Comparison of ENCODE assay signal across 25 cellular contexts in the genomic region with DNA sequence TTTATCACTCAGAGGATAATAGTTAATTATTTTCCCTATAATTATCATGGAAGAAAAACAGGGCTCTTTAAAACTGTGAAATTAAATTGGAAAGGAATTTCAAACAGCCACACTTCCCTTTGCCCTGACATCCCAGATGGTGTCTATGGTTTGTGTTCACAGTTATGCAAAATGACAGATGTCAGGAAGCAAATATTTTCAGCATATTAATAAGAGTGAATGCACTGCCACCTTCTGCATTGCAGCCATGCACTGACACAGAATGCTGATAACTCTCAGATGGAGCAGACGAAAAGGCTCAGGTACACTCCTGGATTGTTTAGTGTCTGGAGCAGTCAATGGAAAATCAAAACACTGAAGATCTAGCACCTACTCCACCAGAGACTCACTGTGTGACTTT.
"Had no signal": no experiment of that assay in that cellular context is flagged by ENCODE, and none has a peak within 500 bp of the region (broad histone marks: within the 10 kb centered on the region; RNA-seq: fewer than 3 reads in every experiment).

No MANE protein-coding gene starts in this region.

- H3K27ac Mint-ChIP-seq: activated B cell treated with CpG ODN at 0.5 μM for 24 hours; activated CD4-positive, alpha-beta T cell treated with anti-CD3 and anti-CD28 coated beads for 36 hours; activated naive CD8-positive, alpha-beta T cell treated with anti-CD3 and anti-CD28 coated beads for 36 hours; activated T-helper 2 cell treated with anti-CD3 and anti-CD28 coated beads, Interferon-gamma antibody, Interleukin-2, Interleukin-4, amounts not matched to agents 10 μg/mL and 5 μg/mL and 100 μg/mL, durations not matched to agents 14 hours and 24 hours and 36 hours; memory B cell; naive B cell; stimulated activated naive B cell treated with anti-CD40 and anti-IgM and Interleukin-4, amounts not matched to agents 10 μg/mL and 1 μg/mL and 100 μg/mL, for 72 hours; type B pancreatic cell had no signal

- H3K36me3 Mint-ChIP-seq: activated naive CD8-positive, alpha-beta T cell treated with anti-CD3 and anti-CD28 coated beads for 36 hours; memory B cell; naive B cell; stimulated activated naive B cell treated with anti-CD40 and anti-IgM and Interleukin-4, amounts not matched to agents 10 μg/mL and 1 μg/mL and 100 μg/mL, for 72 hours; type B pancreatic cell had no signal

- H3K9me3 ChIP-seq: heart right ventricle, testis, vagina had no signal

- H3K9me3 Mint-ChIP-seq: activated naive CD8-positive, alpha-beta T cell treated with anti-CD3 and anti-CD28 coated beads for 36 hours; activated T-cell treated with anti-CD3 and anti-CD28 coated beads, Interleukin-2, amount 50 U/mL, for 4 hours; activated T-helper 2 cell treated with anti-CD3 and anti-CD28 coated beads, Interferon-gamma antibody, Interleukin-2, Interleukin-4, amounts not matched to agents 10 μg/mL and 5 μg/mL and 100 μg/mL, durations not matched to agents 14 hours and 24 hours and 36 hours; naive B cell; neural crest cell had no signal

- DNase-seq: activated B cell treated with CpG ODN at 0.5 μM for 24 hours; activated CD4-positive, alpha-beta T cell treated with anti-CD3 and anti-CD28 coated beads for 36 hours; activated CD4-positive, alpha-beta T cell treated with anti-CD3 and anti-CD28 coated beads, Interleukin-2, amount 50 U/mL, for 4 hours; activated CD8-positive, alpha-beta memory T cell treated with anti-CD3 and anti-CD28 coated beads for 24 hours; activated CD8-positive, alpha-beta memory T cell treated with anti-CD3 and anti-CD28 coated beads, Interleukin-2, amount 50 U/mL, for 4 hours; activated naive CD4-positive, alpha-beta T cell; activated naive CD8-positive, alpha-beta T cell treated with anti-CD3 and anti-CD28 coated beads for 36 hours; activated T-cell treated with anti-CD3 and anti-CD28 coated beads, Interleukin-2, amount 50 U/mL, for 4 hours; heart right ventricle; left colon; naive B cell; occipital lobe; posterior cingulate gyrus; stimulated activated CD4-positive, alpha-beta T cell treated with anti-CD3 and anti-CD28 coated beads, Interleukin-2, amount 100 ng/mL, for 48 hours; stimulated activated CD8-positive, alpha-beta memory T cell treated with anti-CD3 and anti-CD28 coated beads, Interleukin-4, amount 100 ng/mL, for 48 hours; stimulated activated naive B cell treated with anti-CD40 and anti-IgM and Interleukin-4, amounts not matched to agents 10 μg/mL and 1 μg/mL and 100 μg/mL, for 72 hours; T1000; testis had no signal

- H3K4me3 ChIP-seq: heart right ventricle, testis, vagina had no signal

- H3K27me3 Mint-ChIP-seq: activated CD4-positive, alpha-beta T cell treated with anti-CD3 and anti-CD28 coated beads for 36 hours; activated naive CD8-positive, alpha-beta T cell treated with anti-CD3 and anti-CD28 coated beads for 36 hours; memory B cell had no signal

- ATAC-seq: activated CD4-positive, alpha-beta T cell treated with anti-CD3 and anti-CD28 coated beads for 36 hours; activated T-cell treated with anti-CD3 and anti-CD28 coated beads, Interleukin-2, amount 50 U/mL, for 4 hours; heart right ventricle; left colon; sciatic nerve; stimulated activated naive B cell treated with anti-CD40 and anti-IgM and Interleukin-4, amounts not matched to agents 10 μg/mL and 1 μg/mL and 100 μg/mL, for 72 hours had no signal

- H3K27ac ChIP-seq: epithelial cell of prostate, heart right ventricle, testis, vagina had no signal

- H3K4me1 Mint-ChIP-seq: activated B cell treated with CpG ODN at 0.5 μM for 24 hours; activated CD4-positive, alpha-beta T cell treated with anti-CD3 and anti-CD28 coated beads for 36 hours; naive B cell; stimulated activated naive B cell treated with anti-CD40 and anti-IgM and Interleukin-4, amounts not matched to agents 10 μg/mL and 1 μg/mL and 100 μg/mL, for 72 hours had no signal

- H3K4me1 ChIP-seq: heart right ventricle, testis, vagina had no signal

- H3K36me3 ChIP-seq: heart right ventricle, vagina had no signal

- H3K4me3 Mint-ChIP-seq: activated B cell treated with CpG ODN at 0.5 μM for 24 hours; activated CD4-positive, alpha-beta T cell treated with anti-CD3 and anti-CD28 coated beads for 36 hours; activated naive CD8-positive, alpha-beta T cell treated with anti-CD3 and anti-CD28 coated beads for 36 hours; activated T-cell treated with anti-CD3 and anti-CD28 coated beads, Interleukin-2, amount 50 U/mL, for 4 hours; memory B cell; naive B cell; neural crest cell; stimulated activated naive B cell treated with anti-CD40 and anti-IgM and Interleukin-4, amounts not matched to agents 10 μg/mL and 1 μg/mL and 100 μg/mL, for 72 hours; type B pancreatic cell had no signal

- H3K27me3 ChIP-seq: heart right ventricle, testis, vagina had no signal
